27 cellular contexts compared by ENCODE assay signal in the genomic region with DNA sequence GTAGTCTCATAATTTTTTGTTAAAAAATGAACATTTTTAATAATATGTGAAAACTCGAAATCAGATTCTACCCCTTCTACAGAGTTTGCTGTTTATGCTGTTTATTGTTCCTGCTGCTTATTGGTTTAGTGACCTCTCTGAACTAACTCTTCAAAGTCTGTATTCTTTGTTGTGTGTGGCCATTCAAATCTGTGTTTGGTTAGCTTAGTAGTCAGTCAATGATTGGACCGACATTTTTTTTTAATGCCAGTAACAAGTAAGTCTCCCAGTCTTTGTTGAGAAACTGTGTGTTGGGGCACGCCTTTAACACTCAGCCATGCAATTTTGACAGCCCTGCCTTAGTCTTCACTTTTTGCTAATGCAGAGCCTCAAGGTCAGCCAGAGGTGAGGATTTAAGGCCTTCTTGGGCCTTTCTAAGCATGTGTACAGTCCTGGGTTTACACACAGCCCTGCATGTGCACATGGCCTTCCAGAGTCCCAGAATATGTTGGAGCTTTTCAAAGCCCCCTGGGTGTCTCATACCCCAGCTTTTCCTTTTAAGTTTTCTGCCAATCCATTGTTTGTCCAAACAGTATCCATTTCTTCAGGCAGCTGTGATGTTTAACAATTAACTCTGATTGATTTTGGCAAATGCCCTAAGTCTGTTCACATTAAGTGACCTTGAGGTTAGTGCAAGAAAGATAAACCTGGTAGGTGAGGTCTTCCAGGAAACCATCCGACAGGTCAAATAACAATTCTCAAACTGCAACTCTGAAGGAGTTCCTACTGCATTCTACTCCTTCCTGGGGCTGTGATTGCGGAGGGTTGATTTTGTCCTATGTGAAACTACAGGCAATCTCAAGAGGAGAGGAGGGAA.
"Had no signal": no experiment of that assay in that cellular context is flagged by ENCODE, and none has a peak within 500 bp of the region (broad histone marks: within the 10 kb centered on the region; RNA-seq: fewer than 3 reads in every experiment).

No MANE protein-coding gene starts in this region.

- H3K4me3 ChIP-seq: MG63, SJSA1 had no signal

- H3K4me1 Mint-ChIP-seq: activated B cell treated with CpG ODN at 0.5 μM for 24 hours; activated CD4-positive, alpha-beta T cell treated with anti-CD3 and anti-CD28 coated beads, Interleukin-2, amount 10 ng/mL, durations not matched to agents 24 days and 14 days; activated CD8-positive, alpha-beta memory T cell treated with anti-CD3 and anti-CD28 coated beads, Interleukin-2, amount 10 ng/mL, durations not matched to agents 7 days and 5 days; activated naive CD4-positive, alpha-beta T cell treated with anti-CD3 and anti-CD28 coated beads, Interleukin-2, amount 50 U/mL, for 24 hours had no signal

- H3K4me1 ChIP-seq: SJSA1 had no signal

- H3K9me3 ChIP-seq: MG63, SJSA1 had no signal

- DNase-seq: activated B cell treated with CpG ODN at 0.5 μM for 24 hours; activated CD4-positive, alpha-beta T cell treated with anti-CD3 and anti-CD28 coated beads for 1 hour; activated CD4-positive, alpha-beta T cell treated with anti-CD3 and anti-CD28 coated beads, Interleukin-2, amount 10 ng/mL, durations not matched to agents 24 days and 14 days; activated CD4-positive, alpha-beta T cell treated with anti-CD3 and anti-CD28 coated beads, Interleukin-2, amount 50 U/mL, for 48 hours; activated CD8-positive, alpha-beta memory T cell treated with anti-CD3 and anti-CD28 coated beads, Interleukin-2, amount 10 ng/mL, durations not matched to agents 7 days and 5 days; activated effector memory CD4-positive, alpha-beta T cell treated with Interleukin-2 at 50 U/mL for 16 hours; activated naive CD4-positive, alpha-beta T cell; activated T-cell treated with anti-CD3 and anti-CD28 coated beads, Interleukin-2, amount 50 U/mL, for 24 hours; aorta; MG63; MV-4-11; NCI-H1092 treated with DMSO at 0.1 percent for 48 hours; NCI-H1417 treated with DMSO at 0.1 percent for 48 hours; NCI-H1694; NCI-H2029; NCI-H510A treated with DMSO at 0.1 percent for 48 hours; NCI-H69; NK-92 treated with Interleukin-12 subunit alpha and Interleukin-12 subunit beta, amount 100 ng/mL, for 24 hours; OCI-M1; RPMI8226 had no signal

- ATAC-seq: activated CD8-positive, alpha-beta memory T cell treated with anti-CD3 and anti-CD28 coated beads, Interleukin-2, amount 10 ng/mL, durations not matched to agents 7 days and 5 days; Panc1; Right ventricle myocardium inferior; SK-N-SH treated with all-trans-retinoic acid at 6 μM for 48 hours had no signal

- H3K27me3 Mint-ChIP-seq: activated B cell treated with CpG ODN at 0.5 μM for 24 hours; activated CD4-positive, alpha-beta T cell treated with anti-CD3 and anti-CD28 coated beads, Interleukin-2, amount 10 ng/mL, durations not matched to agents 24 days and 14 days; activated CD8-positive, alpha-beta memory T cell treated with anti-CD3 and anti-CD28 coated beads, Interleukin-2, amount 10 ng/mL, durations not matched to agents 7 days and 5 days; activated naive CD4-positive, alpha-beta T cell treated with anti-CD3 and anti-CD28 coated beads, Interleukin-2, amount 50 U/mL, for 24 hours had no signal

- H3K36me3 ChIP-seq: MG63, SJSA1 had no signal

- H3K27me3 ChIP-seq: MG63, SJSA1 had no signal

- H3K9me3 Mint-ChIP-seq: activated CD4-positive, alpha-beta T cell treated with anti-CD3 and anti-CD28 coated beads, Interleukin-2, amount 10 ng/mL, durations not matched to agents 24 days and 14 days; activated naive CD4-positive, alpha-beta T cell treated with anti-CD3 and anti-CD28 coated beads, Interleukin-2, amount 50 U/mL, for 24 hours; activated T-cell treated with anti-CD3 and anti-CD28 coated beads, Interleukin-2, amount 50 U/mL, for 24 hours; activated T-helper 1 cell treated with anti-CD3 and anti-CD28 coated beads, Interleukin-12 subunit alpha, Interleukin-12 subunit beta, Interleukin-2, Interleukin-4 antibody, amounts not matched to agents 30 ng/mL and 10 ng/mL and 1 ng/mL, durations not matched to agents 14 hours and 24 hours and 36 hours; T-helper 1 cell treated with Interleukin-12 subunit alpha and Interleukin-12 subunit beta and Interleukin-4 antibody, amounts not matched to agents 30 μg/mL and 1 μg/mL, for 36 hours had no signal

- H3K36me3 Mint-ChIP-seq: activated CD8-positive, alpha-beta memory T cell treated with anti-CD3 and anti-CD28 coated beads, Interleukin-2, amount 10 ng/mL, durations not matched to agents 7 days and 5 days; activated naive CD4-positive, alpha-beta T cell treated with anti-CD3 and anti-CD28 coated beads, Interleukin-2, amount 50 U/mL, for 24 hours had no signal

- H3K4me3 Mint-ChIP-seq: activated B cell treated with CpG ODN at 0.5 μM for 24 hours; activated CD4-positive, alpha-beta T cell treated with anti-CD3 and anti-CD28 coated beads, Interleukin-2, amount 10 ng/mL, durations not matched to agents 24 days and 14 days; activated CD8-positive, alpha-beta memory T cell treated with anti-CD3 and anti-CD28 coated beads, Interleukin-2, amount 10 ng/mL, durations not matched to agents 7 days and 5 days; activated naive CD4-positive, alpha-beta T cell treated with anti-CD3 and anti-CD28 coated beads, Interleukin-2, amount 50 U/mL, for 24 hours; activated T-cell treated with anti-CD3 and anti-CD28 coated beads, Interleukin-2, amount 50 U/mL, for 24 hours; activated T-helper 1 cell treated with anti-CD3 and anti-CD28 coated beads, Interleukin-12 subunit alpha, Interleukin-12 subunit beta, Interleukin-2, Interleukin-4 antibody, amounts not matched to agents 30 ng/mL and 10 ng/mL and 1 ng/mL, durations not matched to agents 14 hours and 24 hours and 36 hours; T-helper 1 cell treated with Interleukin-12 subunit alpha and Interleukin-12 subunit beta and Interleukin-4 antibody, amounts not matched to agents 30 μg/mL and 1 μg/mL, for 36 hours had no signal

- H3K27ac Mint-ChIP-seq: activated B cell treated with CpG ODN at 0.5 μM for 24 hours; activated CD4-positive, alpha-beta T cell treated with anti-CD3 and anti-CD28 coated beads, Interleukin-2, amount 10 ng/mL, durations not matched to agents 24 days and 14 days; activated CD8-positive, alpha-beta memory T cell treated with anti-CD3 and anti-CD28 coated beads, Interleukin-2, amount 10 ng/mL, durations not matched to agents 7 days and 5 days; activated naive CD4-positive, alpha-beta T cell treated with anti-CD3 and anti-CD28 coated beads, Interleukin-2, amount 50 U/mL, for 24 hours; activated T-cell treated with anti-CD3 and anti-CD28 coated beads, Interleukin-2, amount 50 U/mL, for 24 hours; activated T-helper 1 cell treated with anti-CD3 and anti-CD28 coated beads, Interleukin-12 subunit alpha, Interleukin-12 subunit beta, Interleukin-2, Interleukin-4 antibody, amounts not matched to agents 30 ng/mL and 10 ng/mL and 1 ng/mL, durations not matched to agents 14 hours and 24 hours and 36 hours; T-helper 1 cell treated with Interleukin-12 subunit alpha and Interleukin-12 subunit beta and Interleukin-4 antibody, amounts not matched to agents 30 μg/mL and 1 μg/mL, for 36 hours had no signal

- H3K27ac ChIP-seq: SJSA1 had no signal
